ENCODE assay signal across 15 cellular contexts in the genomic region with DNA sequence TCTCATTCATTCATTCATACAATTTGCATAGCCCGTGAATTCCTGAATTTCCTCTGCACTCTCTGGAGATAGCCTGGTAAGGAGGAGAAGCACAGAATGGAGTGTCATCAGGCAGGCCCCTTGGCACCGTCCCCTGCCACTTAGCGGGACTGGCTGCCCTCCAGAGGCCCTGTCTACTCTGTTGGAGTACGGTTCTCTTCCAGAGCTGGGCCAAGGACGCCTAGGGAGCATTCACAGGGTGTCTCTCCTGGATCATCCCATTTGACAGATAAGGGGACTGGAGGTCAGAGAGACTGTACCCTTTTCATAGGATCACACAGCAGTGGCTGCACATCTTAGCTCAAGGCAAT. TPM values are rescaled to one million over a fixed set of nuclear protein-coding genes. Genes with fewer than 3 reads are reported as not detected.
DNase-seq lines count a peak whose midpoint lies in the region; ATAC-seq and TF ChIP-seq lines count a peak whose summit lies in the region.
"Had no signal": no experiment of that assay in that cellular context is flagged by ENCODE, and none has a peak within 500 bp of the region (broad histone marks: within the 10 kb centered on the region; RNA-seq: fewer than 3 reads in every experiment).

No MANE protein-coding gene starts in this region.

- H3K9me3 ChIP-seq in esophagus (ENCODE audit: control insufficient read depth in 2 of 2, insufficient read depth in 1 of 2, low read depth in 1 of 2, low read length in 1 of 2), result no peaks in the 10 kb centered on the region
- no peaks in the 10 kb centered on the region for H3K9me3 ChIP-seq in ascending aorta
- H3K9me3 ChIP-seq in CD4-positive, alpha-beta memory T cell (ENCODE audit: control insufficient read depth in 1 of 2, low read length in 2 of 2), result no peaks in the 10 kb centered on the region

- peaks cover 28% of the 10 kb centered on the region for H3K36me3 ChIP-seq in ACC112 (ENCODE audit: insufficient read depth, low read length)
- H3K36me3 ChIP-seq in esophagus (ENCODE audit: control insufficient read depth in 2 of 2, insufficient read depth in 2 of 2, low read length in 1 of 2), result peaks cover 7 to 41% of the 10 kb centered on the region in 2 donors
- peaks cover 52 to 53% of the 10 kb centered on the region in 2 donors for H3K36me3 ChIP-seq in ascending aorta
- H3K36me3 ChIP-seq in CD4-positive, alpha-beta memory T cell (ENCODE audit: insufficient read depth, low read length), result peaks cover 47% of the 10 kb centered on the region

- H3K36me3 Mint-ChIP-seq in HFFc6 (ENCODE audit: low read depth) (peaks cover 18% of the 10 kb centered on the region), natural killer cell (peaks cover 12% of the 10 kb centered on the region)
- H3K36me3 Mint-ChIP-seq in CD4-positive, alpha-beta memory T cell, result peaks cover 38 to 59% of the 10 kb centered on the region in 2 donors

- no peak for ATAC-seq in natural killer cell
- ATAC-seq: left colon had no signal

- no peak for DNase-seq in HFFc6
- DNase-seq in natural killer cell, result no peak
- DNase-seq in NCI-H2107 treated with DMSO at 0.1 percent for 48 hours (lab: John Stamatoyannopoulos, UW; ENCODE audit: unreplicated experiment), result no peak
- no peak for DNase-seq in ascending aorta (ENCODE audit: low spot score in 2 of 2)
- no peak for DNase-seq in CD4-positive, alpha-beta memory T cell
- no peak for DNase-seq in H4 (ENCODE audit: low spot score)
- DNase-seq: activated effector memory CD4-positive, alpha-beta T cell treated with Interleukin-2 at 50 U/mL for 16 hours; colonic mucosa; H9; KG1; NCI-H2171 treated with DMSO at 0.1 percent for 48 hours had no signal

- no peaks in the 10 kb centered on the region; the same call in none of the 2 replicates for H3K27me3 Mint-ChIP-seq in HFFc6 (ENCODE audit: insufficient read depth)
- H3K27me3 Mint-ChIP-seq in natural killer cell (ENCODE audit: low read depth in 2 of 2), result no peaks in the 10 kb centered on the region
- H3K27me3 Mint-ChIP-seq in CD4-positive, alpha-beta memory T cell, result no peaks in the 10 kb centered on the region

- H3K4me3 Mint-ChIP-seq in HFFc6, result no peak overlapping the region
- H3K4me3 Mint-ChIP-seq in natural killer cell, result peak overlapping the region; percentile 65
- H3K4me3 Mint-ChIP-seq in CD4-positive, alpha-beta memory T cell, result no peak overlapping the region
- H3K4me3 Mint-ChIP-seq: H9 had no signal

- CTCF ChIA-PET in CD4-positive, alpha-beta memory T cell (lab: Charles Lee; ENCODE audit: partially characterized antibody), result interaction anchor here (1.7 to 3.0 kb wide), 2 partner anchors 21 to 73 kb away, joined by 6 to 13 read pairs; no protein-coding TSS in a partner anchor

- no peak overlapping the region for H3K4me3 ChIP-seq in ACC112 (ENCODE audit: low read depth, low read length)
- H3K4me3 ChIP-seq in esophagus (ENCODE audit: low read depth in 1 of 2, low read length in 2 of 2), result no peak overlapping the region
- no peak overlapping the region for H3K4me3 ChIP-seq in ascending aorta
- no peak overlapping the region for H3K4me3 ChIP-seq in CD4-positive, alpha-beta memory T cell (ENCODE audit: low read length in 2 of 2)
- H3K4me3 ChIP-seq: colonic mucosa had no signal

- TF ChIP-seq CTCF in HFFc6 (IDR thresholded peaks at IDR 0.05), result no peak
- no peak for TF ChIP-seq CTCF in natural killer cell (IDR thresholded peaks at IDR 0.05)
- TF ChIP-seq CTCF in ascending aorta (IDR thresholded peaks at IDR 0.05), result no peak

- peak overlapping the region; percentile 71 for H3K27ac ChIP-seq in ACC112 (ENCODE audit: low read depth, low read length)
- peak overlapping the region; percentile 91 to 97 for H3K27ac ChIP-seq in esophagus (ENCODE audit: low read depth in 2 of 2, low read length in 1 of 2)
- H3K27ac ChIP-seq in ascending aorta, result peak overlapping the region in 1 of 2 donors; percentile 42
- no peak overlapping the region for H3K27ac ChIP-seq in CD4-positive, alpha-beta memory T cell (ENCODE audit: low read depth, low read length)
- H3K27ac ChIP-seq: colonic mucosa, parathyroid adenoma had no signal

- intact Hi-C loops in natural killer cell (cut with micrococcal nuclease) (no loop called here), ascending aorta (cut with DNase I) (no loop called here)
- intact Hi-C loops in CD4-positive, alpha-beta memory T cell (cut with micrococcal nuclease), result no loop called here

- H3K4me1 Mint-ChIP-seq in HFFc6 (ENCODE audit: low read depth) (peaks cover 32% of the 10 kb centered on the region), natural killer cell (peaks cover 55 to 63% of the 10 kb centered on the region in 2 donors)
- H3K4me1 Mint-ChIP-seq in CD4-positive, alpha-beta memory T cell, result peaks cover 26 to 61% (median 36%) of the 10 kb centered on the region in 4 donors

- 56 to 61% methylated on average over 5 of the region's 5 CpGs for WGBS in esophagus, 2 donors

- H3K27ac Mint-ChIP-seq in HFFc6 (peak overlapping the region; percentile 84), natural killer cell (peak overlapping the region; percentile 88 to 95)
- peak overlapping the region in 2 of 7 donors; percentile 55 to 56 for H3K27ac Mint-ChIP-seq in CD4-positive, alpha-beta memory T cell
- H3K27ac Mint-ChIP-seq: H9 had no signal

- H3K27me3 ChIP-seq in ACC112 (ENCODE audit: insufficient read depth, low read length) (no peaks in the 10 kb centered on the region), esophagus (ENCODE audit: control insufficient read depth in 1 of 2, insufficient read depth in 2 of 2, low read length in 2 of 2) (no peaks in the 10 kb centered on the region), ascending aorta (no peaks in the 10 kb centered on the region)
- no peaks in the 10 kb centered on the region for H3K27me3 ChIP-seq in CD4-positive, alpha-beta memory T cell (ENCODE audit: insufficient read depth, low read length)
- H3K27me3 ChIP-seq: colonic mucosa had no signal

- peaks cover 34% of the 10 kb centered on the region for H3K79me2 ChIP-seq in ACC112 (ENCODE audit: control insufficient read depth, insufficient read depth, low read length, unreplicated experiment)

- H3K4me1 ChIP-seq in ACC112 (ENCODE audit: control insufficient read depth, insufficient read depth, low read length, unreplicated experiment), result peaks cover 15% of the 10 kb centered on the region
- H3K4me1 ChIP-seq in esophagus (ENCODE audit: control insufficient read depth in 2 of 2, insufficient read depth in 2 of 2, low read length in 1 of 2), result peaks cover 22 to 28% of the 10 kb centered on the region in 2 donors
- peaks cover 15 to 52% of the 10 kb centered on the region in 2 donors for H3K4me1 ChIP-seq in ascending aorta
- H3K4me1 ChIP-seq in CD4-positive, alpha-beta memory T cell (ENCODE audit: insufficient read depth, low read length), result peaks cover 48% of the 10 kb centered on the region

- no peaks in the 10 kb centered on the region for H3K9me3 Mint-ChIP-seq in HFFc6
- peaks cover 4 to 7% of the 10 kb centered on the region in 2 donors for H3K9me3 Mint-ChIP-seq in natural killer cell
- peaks cover 0 to 7% (median 4%) of the 10 kb centered on the region in 8 donors for H3K9me3 Mint-ChIP-seq in CD4-positive, alpha-beta memory T cell
- H3K9me3 Mint-ChIP-seq: H9 had no signal

- no peak overlapping the region for H2AFZ ChIP-seq in ACC112 (ENCODE audit: low read length, unreplicated experiment)
- H2AFZ ChIP-seq: parathyroid adenoma had no signal

- POLR2A ChIA-PET in CD4-positive, alpha-beta memory T cell (lab: Charles Lee; ENCODE audit: partially characterized antibody), result interaction anchor here (0.7 kb wide), 1 partner anchor 54 kb away, joined by 4 read pairs; the partner anchor contains the start of gene NBEAL2

RNA-seq across cellular contexts. Expression of gene PTH1R, which starts 48.0 kb away (rescaled TPM):
- total RNA-seq in HFFc6 (2021; fragmentation: NEBNext Ultra II Directional; extraction: Animal tissue kit (Norgen Biotek cat#: 25700)), result 1 to 10 TPM in 2 of 6 experiments, under 1 TPM in 3, not detected in 1; 0.09 to 1.4 (median 0.85) TPM
- 1 to 10 TPM; 2.0 to 3.3 TPM for polyA plus RNA-seq in esophagus
- not detected for total RNA-seq in natural killer cell
- 10.3 TPM for total RNA-seq in ascending aorta
- not detected for total RNA-seq in CD4-positive, alpha-beta memory T cell
- polyA plus RNA-seq in CD4-positive, alpha-beta memory T cell, result not detected
- total RNA-seq in H4 (2014; rRNA removed; shearing (Covaris generic)), result 0.43 TPM in 1 of 2 replicates, not detected in the other

RNA-seq across cellular contexts. Expression of gene CCDC12, which starts 51.0 kb away (rescaled TPM):
- 10 to 100 TPM; 21.3 to 27.9 (median 27.2) TPM for total RNA-seq in HFFc6 (2021; fragmentation: NEBNext Ultra II Directional; extraction: Animal tissue kit (Norgen Biotek cat#: 25700))
- 10 to 100 TPM; 82.5 to 90.1 TPM for polyA plus RNA-seq in esophagus
- 100 to 1,000 TPM; 104 to 114 (median 111) TPM for total RNA-seq in natural killer cell
- 34.3 TPM for total RNA-seq in ascending aorta
- total RNA-seq in CD4-positive, alpha-beta memory T cell, result 10 to 100 TPM; 59.3 to 59.4 TPM
- polyA plus RNA-seq in CD4-positive, alpha-beta memory T cell, result 100 to 1,000 TPM in 1 of 2 donors, 10 to 100 TPM in 1; 86.5 to 102 TPM
- 15.1 and 16.0 TPM in 2 replicates for total RNA-seq in H4 (2014; rRNA removed; shearing (Covaris generic))

RNA-seq across cellular contexts. Expression of gene NBEAL2, which starts 53.9 kb away (rescaled TPM):
- total RNA-seq in HFFc6 (2021; fragmentation: NEBNext Ultra II Directional; extraction: Animal tissue kit (Norgen Biotek cat#: 25700)), result 1 to 10 TPM; 5.3 to 7.6 (median 5.8) TPM
- polyA plus RNA-seq in esophagus, result 100 to 1,000 TPM; 173 to 211 TPM
- total RNA-seq in natural killer cell (100 to 1,000 TPM; 453 to 536 (median 532) TPM), ascending aorta (70.2 TPM)
- total RNA-seq in CD4-positive, alpha-beta memory T cell, result 100 to 1,000 TPM; 144 to 147 TPM
- polyA plus RNA-seq in CD4-positive, alpha-beta memory T cell, result 10 to 100 TPM in 1 of 2 donors, 1 to 10 TPM in 1; 4.5 to 16.0 TPM
- 3.3 and 4.0 TPM in 2 replicates for total RNA-seq in H4 (2014; rRNA removed; shearing (Covaris generic))
